10 cellular contexts compared by ENCODE assay signal in the genomic region with DNA sequence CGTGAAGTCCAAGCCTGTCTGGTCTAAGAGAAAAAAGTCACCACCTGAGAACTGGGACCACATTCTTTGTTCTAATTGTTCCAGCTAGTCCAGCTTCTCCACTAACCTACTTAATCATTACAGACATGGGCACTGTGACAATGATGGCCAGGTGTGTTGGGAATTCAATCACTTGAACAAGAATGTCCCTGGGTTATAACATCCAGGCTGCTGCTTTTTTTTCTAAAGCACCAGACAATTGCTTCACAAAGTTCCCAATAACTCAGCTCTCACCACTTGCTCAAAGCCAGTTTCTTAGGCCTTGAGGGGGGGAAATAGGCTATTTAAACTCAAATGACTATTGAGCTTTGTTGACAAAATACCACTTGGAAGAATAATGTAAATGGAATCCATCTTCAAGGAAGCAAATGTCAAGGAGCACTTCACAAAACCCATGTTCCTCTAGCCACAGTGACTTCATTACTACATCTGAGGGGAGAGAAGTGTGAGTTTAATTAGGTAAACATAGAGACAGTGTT.
DNase-seq lines count a peak whose midpoint lies in the region; ATAC-seq and TF ChIP-seq lines count a peak whose summit lies in the region.
"Had no signal": no experiment of that assay in that cellular context is flagged by ENCODE, and none has a peak within 500 bp of the region (broad histone marks: within the 10 kb centered on the region; RNA-seq: fewer than 3 reads in every experiment).

No MANE protein-coding gene starts in this region.

- peaks cover 8% of the 10 kb centered on the region for H3K9me3 Mint-ChIP-seq in GM23338
- H3K9me3 Mint-ChIP-seq in activated CD8-positive, alpha-beta memory T cell treated with anti-CD3 and anti-CD28 coated beads, Interleukin-2, amount 10 ng/mL, durations not matched to agents 7 days and 5 days (ENCODE audit: low read depth), result no peaks in the 10 kb centered on the region

- peaks cover 8% of the 10 kb centered on the region; the same call in 2 of the 3 replicates for H3K36me3 Mint-ChIP-seq in GM23338 (ENCODE audit: low read depth)
- H3K36me3 Mint-ChIP-seq in activated CD8-positive, alpha-beta memory T cell treated with anti-CD3 and anti-CD28 coated beads, Interleukin-2, amount 10 ng/mL, durations not matched to agents 7 days and 5 days, result peaks cover 4% of the 10 kb centered on the region

- intact Hi-C loops in adrenal gland (cut with DNase I), result no loop called here

- no peak for TF ChIP-seq CTCF in lung (IDR thresholded peaks at IDR 0.05; ENCODE audit: control extremely low read depth, extremely low read depth)
- no peak for TF ChIP-seq CTCF in GM23338 (conservative IDR thresholded peaks at IDR 0.05; ENCODE audit: low read depth in 2 of 2)
- no peak for TF ChIP-seq CTCF in adrenal gland (IDR thresholded peaks at IDR 0.05)

- H3F3A ChIP-seq in GM23338 (replicated peaks; ENCODE audit: low read depth), result no peaks in the 10 kb centered on the region

- no peak overlapping the region for H2AFZ ChIP-seq in GM23338

- peak; percentile 41 for DNase-seq in HT-29 (ENCODE audit: low spot score)
- peak; percentile 22 for DNase-seq in adipocyte (ENCODE audit: low read depth)
- peak; percentile 53 for DNase-seq in lung (ENCODE audit: low spot score)
- no peak for DNase-seq in GM23338 (ENCODE audit: low spot score)
- DNase-seq in activated CD8-positive, alpha-beta memory T cell treated with anti-CD3 and anti-CD28 coated beads, Interleukin-2, amount 10 ng/mL, durations not matched to agents 7 days and 5 days, result no peak
- DNase-seq in T-helper 9 cell, result no peak
- DNase-seq in adrenal gland, result no peak
- DNase-seq: effector CD8-positive, alpha-beta T cell had no signal

- H3K4me2 ChIP-seq in BLaER1 treated with 17β-estradiol and CSF1 and Interleukin-3, amounts not matched to agents 10 nM and 100 nM, result peak overlapping the region in 9 of 11 experiments; percentile 40 to 63 (median 49); a peak in 11 of 22 replicates
- no peak overlapping the region for H3K4me2 ChIP-seq in GM23338

- no peaks in the 10 kb centered on the region for H3K27me3 ChIP-seq in BLaER1 treated with 17β-estradiol and CSF1 and Interleukin-3, amounts not matched to agents 10 nM and 100 nM
- H3K27me3 ChIP-seq in adipocyte (replicated peaks; ENCODE audit: control insufficient read depth, insufficient read depth, low read length), result no peaks in the 10 kb centered on the region
- no peaks in the 10 kb centered on the region for H3K27me3 ChIP-seq in lung (ENCODE audit: control insufficient read depth, insufficient read depth)
- H3K27me3 ChIP-seq in GM23338 (ENCODE audit: insufficient read depth), result no peaks in the 10 kb centered on the region
- no peaks in the 10 kb centered on the region for H3K27me3 ChIP-seq in adrenal gland

- H3K9me2 ChIP-seq in GM23338 (ENCODE audit: insufficient read depth), result peaks cover 5% of the 10 kb centered on the region; the same call in 1 of the 2 replicates

- no peaks in the 10 kb centered on the region for H4K20me1 ChIP-seq in BLaER1 treated with 17β-estradiol and CSF1 and Interleukin-3, amounts not matched to agents 10 nM and 100 nM
- H4K20me1 ChIP-seq in GM23338 (replicated peaks; ENCODE audit: insufficient read depth), result no peaks in the 10 kb centered on the region

- H3K79me2 ChIP-seq in GM23338 (replicated peaks; ENCODE audit: insufficient read depth), result no peaks in the 10 kb centered on the region

- no peak for TF ChIP-seq POLR2A in adrenal gland (IDR thresholded peaks at IDR 0.05)

- H3K4me1 ChIP-seq in BLaER1 treated with 17β-estradiol and CSF1 and Interleukin-3, amounts not matched to agents 10 nM and 100 nM, result peaks cover 26 to 39% (median 35%) of the 10 kb centered on the region in 10 experiments
- H3K4me1 ChIP-seq in adipocyte (ENCODE audit: control insufficient read depth, insufficient read depth, low read length) (peaks cover 18% of the 10 kb centered on the region), lung (ENCODE audit: control insufficient read depth in 2 of 2, insufficient read depth in 2 of 2, low read length in 2 of 2) (peaks cover 15 to 23% of the 10 kb centered on the region in 2 donors), GM23338 (ENCODE audit: insufficient read depth) (peaks cover 23% of the 10 kb centered on the region), adrenal gland (replicated peaks in 1 of 2) (peaks cover 11 to 30% of the 10 kb centered on the region in 2 donors)

- H3K4me3 Mint-ChIP-seq in GM23338, result no peak overlapping the region
- no peak overlapping the region for H3K4me3 Mint-ChIP-seq in activated CD8-positive, alpha-beta memory T cell treated with anti-CD3 and anti-CD28 coated beads, Interleukin-2, amount 10 ng/mL, durations not matched to agents 7 days and 5 days

- H3K27ac ChIP-seq in BLaER1 treated with 17β-estradiol and CSF1 and Interleukin-3, amounts not matched to agents 10 nM and 100 nM, result peak overlapping the region in 7 of 11 experiments; percentile 30 to 70 (median 56); a peak in 13 of 22 replicates
- H3K27ac ChIP-seq in lung (ENCODE audit: low read depth in 1 of 2, low read length in 1 of 2), result peak overlapping the region; percentile 14 to 37
- H3K27ac ChIP-seq in GM23338 (ENCODE audit: low read depth), result no peak overlapping the region
- peak overlapping the region in 2 of 5 donors; percentile 17 to 93 for H3K27ac ChIP-seq in adrenal gland
- H3K27ac ChIP-seq: HL-60 had no signal

- H3K9me3 ChIP-seq in BLaER1 treated with 17β-estradiol and CSF1 and Interleukin-3, amounts not matched to agents 10 nM and 100 nM (replicated peaks in 1 of 11), result peaks cover 0 to 3% (median 0%) of the 10 kb centered on the region in 11 experiments; a peak in 3 of 22 replicates
- H3K9me3 ChIP-seq in adipocyte (ENCODE audit: control insufficient read depth, low read length) (no peaks in the 10 kb centered on the region), lung (ENCODE audit: control insufficient read depth in 2 of 2, insufficient read depth in 1 of 2, low read length in 1 of 2) (no peaks in the 10 kb centered on the region), adrenal gland (replicated peaks in 1 of 3) (no peaks in the 10 kb centered on the region)

- no peak overlapping the region for H3K4me3 ChIP-seq in BLaER1 treated with 17β-estradiol and CSF1 and Interleukin-3, amounts not matched to agents 10 nM and 100 nM
- H3K4me3 ChIP-seq in adipocyte (ENCODE audit: low read length) (no peak overlapping the region), lung (no peak overlapping the region), GM23338 (no peak overlapping the region), adrenal gland (no peak overlapping the region)

- peaks cover 38% of the 10 kb centered on the region for H3K4me1 Mint-ChIP-seq in GM23338
- H3K4me1 Mint-ChIP-seq in activated CD8-positive, alpha-beta memory T cell treated with anti-CD3 and anti-CD28 coated beads, Interleukin-2, amount 10 ng/mL, durations not matched to agents 7 days and 5 days, result peaks cover 24% of the 10 kb centered on the region

- H3K27me3 Mint-ChIP-seq in GM23338 (ENCODE audit: insufficient read depth, low read depth, poor library complexity), result no peaks in the 10 kb centered on the region
- peaks cover 7% of the 10 kb centered on the region for H3K27me3 Mint-ChIP-seq in activated CD8-positive, alpha-beta memory T cell treated with anti-CD3 and anti-CD28 coated beads, Interleukin-2, amount 10 ng/mL, durations not matched to agents 7 days and 5 days

- 0 to 44% methylated on average over 1 of the region's 1 CpG for WGBS in lung, 2 donors
- 0 to 56% (median 21%) methylated on average over 1 of the region's 1 CpG for WGBS in adrenal gland, 4 donors

- CTCF ChIA-PET in activated CD8-positive, alpha-beta memory T cell treated with anti-CD3 and anti-CD28 coated beads, Interleukin-2, amount 10 ng/mL, durations not matched to agents 7 days and 5 days (lab: Charles Lee), result interaction anchor here (0.8 to 5.0 kb wide), 4 partner anchors 17 to 208 kb away, joined by 3 to 35 read pairs (median 4); no protein-coding TSS in a partner anchor

- ATAC-seq in lung (ENCODE audit: insufficient read depth, low FRiP score) (peak; percentile 58), GM23338 (no peak)
- no peak for ATAC-seq in activated CD8-positive, alpha-beta memory T cell treated with anti-CD3 and anti-CD28 coated beads, Interleukin-2, amount 10 ng/mL, durations not matched to agents 7 days and 5 days

- H3K36me3 ChIP-seq in BLaER1 treated with 17β-estradiol and CSF1 and Interleukin-3, amounts not matched to agents 10 nM and 100 nM, result no peaks in the 10 kb centered on the region
- H3K36me3 ChIP-seq in adipocyte (ENCODE audit: control insufficient read depth, insufficient read depth, low read length, severe bottlenecking) (no peaks in the 10 kb centered on the region), lung (ENCODE audit: control insufficient read depth in 2 of 2, insufficient read depth in 2 of 2, low read length in 2 of 2) (no peaks in the 10 kb centered on the region), GM23338 (ENCODE audit: insufficient read depth) (no peaks in the 10 kb centered on the region; the same call in 1 of the 2 replicates), adrenal gland (replicated peaks in 1 of 2) (no peaks in the 10 kb centered on the region)

- H3K27ac Mint-ChIP-seq in GM23338, result no peak overlapping the region; the same call in 1 of the 2 replicates
- no peak overlapping the region for H3K27ac Mint-ChIP-seq in activated CD8-positive, alpha-beta memory T cell treated with anti-CD3 and anti-CD28 coated beads, Interleukin-2, amount 10 ng/mL, durations not matched to agents 7 days and 5 days

- 0 out of 22 replicates have a peak overlapping the region, but pooled peaks of 1 of the 11 experiments have one; percentile 6 for H3K9ac ChIP-seq in BLaER1 treated with 17β-estradiol and CSF1 and Interleukin-3, amounts not matched to agents 10 nM and 100 nM
- H3K9ac ChIP-seq in adipocyte (ENCODE audit: low read length), result no peak overlapping the region

Comparison
In these comparisons a context has a peak if more than half of its experiments do, and no peak if none do; other contexts are left out.
1. DNase-seq: peak in HT-29 (single experiment), adipocyte (single experiment) and lung (single experiment); none in GM23338 (single experiment), activated CD8-positive, alpha-beta memory T cell treated with anti-CD3 and anti-CD28 coated beads, Interleukin-2, amount 10 ng/mL, durations not matched to agents 7 days and 5 days (single experiment), T-helper 9 cell (single experiment) and adrenal gland (0 of 7).